In the genomic region with DNA sequence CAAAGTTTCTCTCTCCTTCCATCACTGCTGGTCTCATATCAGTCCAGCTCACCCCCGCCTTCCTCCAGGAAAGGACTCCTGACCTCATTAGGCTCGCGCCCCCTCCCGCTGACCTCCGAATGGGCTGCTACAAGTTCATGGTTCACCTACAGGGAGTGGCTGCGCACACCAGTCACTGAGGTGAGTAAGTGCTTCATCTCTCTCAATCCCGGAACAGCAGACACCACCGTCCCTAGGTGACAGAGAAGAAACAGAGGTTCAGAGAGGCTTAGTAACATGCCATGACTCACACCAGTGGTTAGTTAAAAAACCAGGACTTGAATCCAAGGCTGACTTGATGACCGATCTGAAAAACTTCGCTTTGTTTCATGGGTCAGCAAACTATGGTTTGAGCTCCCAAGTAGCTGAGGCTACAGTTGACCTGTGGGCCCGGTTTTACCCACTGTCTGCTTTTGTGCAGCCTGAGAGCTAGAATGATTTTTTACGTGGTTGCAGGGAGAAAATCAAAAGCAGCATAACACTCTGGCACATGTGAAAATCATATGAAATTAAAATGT, we compare ENCODE assay signal across 9 cellular contexts. TPM values are rescaled to one million over a fixed set of nuclear protein-coding genes. Genes with fewer than 3 reads are reported as not detected.
DNase-seq lines count a peak whose midpoint lies in the region; ATAC-seq and TF ChIP-seq lines count a peak whose summit lies in the region.
"Had no signal": no experiment of that assay in that cellular context is flagged by ENCODE, and none has a peak within 500 bp of the region (broad histone marks: within the 10 kb centered on the region; RNA-seq: fewer than 3 reads in every experiment).

No MANE protein-coding gene starts in this region.

- H3K36me3 Mint-ChIP-seq in stimulated activated effector memory CD8-positive, alpha-beta T cell treated with anti-CD3 and anti-CD28 coated beads, Interleukin-12 subunit alpha, Interleukin-12 subunit beta, amount 100 ng/mL, for 72 hours = no peaks in the 10 kb centered on the region

- H3K9me3 Mint-ChIP-seq in stimulated activated effector memory CD8-positive, alpha-beta T cell treated with anti-CD3 and anti-CD28 coated beads, Interleukin-12 subunit alpha, Interleukin-12 subunit beta, amount 100 ng/mL, for 72 hours = no peaks in the 10 kb centered on the region

- peak; percentile 100 for ATAC-seq in stimulated activated effector memory CD8-positive, alpha-beta T cell treated with anti-CD3 and anti-CD28 coated beads, Interleukin-12 subunit alpha, Interleukin-12 subunit beta, amount 100 ng/mL, for 72 hours
- ATAC-seq in sciatic nerve (no peak), HG02623 (IDR thresholded peaks at IDR 0.05; ENCODE audit: unreplicated experiment) (no peak)

- H3K4me3 ChIP-seq in foreskin fibroblast (ENCODE audit: low read depth in 1 of 2, low read length in 2 of 2) = no peak overlapping the region

- intact Hi-C loops in sciatic nerve (cut with DNase I) = no loop called here

- peak overlapping the region; percentile 80 for H3K27ac Mint-ChIP-seq in stimulated activated effector memory CD8-positive, alpha-beta T cell treated with anti-CD3 and anti-CD28 coated beads, Interleukin-12 subunit alpha, Interleukin-12 subunit beta, amount 100 ng/mL, for 72 hours

- H3K4me3 Mint-ChIP-seq in stimulated activated effector memory CD8-positive, alpha-beta T cell treated with anti-CD3 and anti-CD28 coated beads, Interleukin-12 subunit alpha, Interleukin-12 subunit beta, amount 100 ng/mL, for 72 hours = peak overlapping the region; percentile 48

- DNase-seq in DMS53 (lab: John Stamatoyannopoulos, UW) = peak; percentile 9
- DNase-seq in DMS53 treated with DMSO at 0.1 percent for 48 hours (lab: John Stamatoyannopoulos, UW; ENCODE audit: unreplicated experiment) = no peak
- peak; percentile 48 for DNase-seq in activated CD8-positive, alpha-beta memory T cell treated with anti-CD3 and anti-CD28 coated beads, Interleukin-2, amount 50 U/mL, for 4 hours
- peak; percentile 49 to 55 for DNase-seq in foreskin fibroblast
- peak in 1 of 2 donors; percentile 65 for DNase-seq in stimulated activated effector memory CD8-positive, alpha-beta T cell treated with anti-CD3 and anti-CD28 coated beads, Interleukin-12 subunit alpha, Interleukin-12 subunit beta, amount 100 ng/mL, for 72 hours (ENCODE audit: low spot score in 2 of 2)
- no peak for DNase-seq in mesenteric fat pad (ENCODE audit: low spot score)
- no peak for DNase-seq in sciatic nerve (ENCODE audit: low spot score)
- DNase-seq: NCI-H1092 had no signal

- no peak for TF ChIP-seq CTCF in foreskin fibroblast (IDR thresholded peaks at IDR 0.05; ENCODE audit: low read depth, low read length)

- H3K4me1 Mint-ChIP-seq in stimulated activated effector memory CD8-positive, alpha-beta T cell treated with anti-CD3 and anti-CD28 coated beads, Interleukin-12 subunit alpha, Interleukin-12 subunit beta, amount 100 ng/mL, for 72 hours = peaks cover 55% of the 10 kb centered on the region

RNA-seq across cellular contexts. Expression of a gene that starts 42.0 kb away (rescaled TPM):
- 237 TPM for total RNA-seq in mesenteric fat pad
- 172 TPM for total RNA-seq in sciatic nerve

Comparison
In these comparisons a context has a peak if more than half of its experiments do, and no peak if none do; other contexts are left out.
1. DNase-seq: peak in DMS53 (single experiment), activated CD8-positive, alpha-beta memory T cell treated with anti-CD3 and anti-CD28 coated beads, Interleukin-2, amount 50 U/mL, for 4 hours (single experiment) and foreskin fibroblast (2 of 2); none in DMS53 treated with DMSO at 0.1 percent for 48 hours (single experiment), mesenteric fat pad (single experiment) and sciatic nerve (single experiment).